ENCODE assay signal across 33 cellular contexts in the genomic region with DNA sequence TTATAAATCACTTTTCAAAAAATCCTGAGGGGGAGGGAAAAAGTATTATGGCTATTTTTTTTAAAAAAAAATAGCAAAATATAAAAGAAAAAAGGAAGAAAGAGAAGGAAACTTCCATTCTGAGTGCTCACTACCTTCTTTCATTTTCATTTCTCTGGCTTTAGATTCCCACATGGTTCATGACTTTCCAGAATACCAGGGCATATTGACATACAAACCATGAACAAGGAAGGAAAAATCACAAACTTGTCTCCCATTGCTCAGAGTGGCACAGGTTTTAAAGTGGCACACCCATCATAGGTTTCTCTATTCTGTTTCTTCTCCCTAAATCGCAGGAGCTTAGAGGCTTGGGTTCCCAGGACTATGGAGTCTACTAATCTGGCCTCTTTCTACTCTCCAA.
"Had no signal": no experiment of that assay in that cellular context is flagged by ENCODE, and none has a peak within 500 bp of the region (broad histone marks: within the 10 kb centered on the region; RNA-seq: fewer than 3 reads in every experiment).

No MANE protein-coding gene starts in this region.

- H3K4me3 Mint-ChIP-seq: naive B cell; naive thymus-derived CD8-positive, alpha-beta T cell; natural killer cell treated with Interleukin-12 subunit alpha and Interleukin-12 subunit beta and Interleukin-15 and Interleukin-18, amount 100 ng/mL, for 72 hours; nephron progenitor cell; neural crest cell; stimulated activated memory B cell treated with anti-CD40 and anti-IgM and Interleukin-4, amounts not matched to agents 10 μg/mL and 1 μg/mL and 100 μg/mL, for 72 hours; stimulated activated naive CD8-positive, alpha-beta T cell treated with anti-CD3 and anti-CD28 coated beads, Interleukin-15, amount 100 ng/mL, for 72 hours had no signal

- H3K36me3 Mint-ChIP-seq: naive B cell; naive thymus-derived CD8-positive, alpha-beta T cell; natural killer cell treated with Interleukin-12 subunit alpha and Interleukin-12 subunit beta and Interleukin-15 and Interleukin-18, amount 100 ng/mL, for 72 hours; stimulated activated memory B cell treated with anti-CD40 and anti-IgM and Interleukin-4, amounts not matched to agents 10 μg/mL and 1 μg/mL and 100 μg/mL, for 72 hours had no signal

- H3K4me3 ChIP-seq: pancreas, psoas muscle, right lobe of liver, spleen, suprapubic skin, testis, thyroid gland, tibial nerve had no signal

- H3K27me3 Mint-ChIP-seq: naive B cell; natural killer cell treated with Interleukin-12 subunit alpha and Interleukin-12 subunit beta and Interleukin-15 and Interleukin-18, amount 100 ng/mL, for 72 hours; stimulated activated memory B cell treated with anti-CD40 and anti-IgM and Interleukin-4, amounts not matched to agents 10 μg/mL and 1 μg/mL and 100 μg/mL, for 72 hours; stimulated activated naive CD8-positive, alpha-beta T cell treated with anti-CD3 and anti-CD28 coated beads, Interleukin-15, amount 100 ng/mL, for 72 hours had no signal

- H3K27ac ChIP-seq: neutrophil, pancreas, psoas muscle, right lobe of liver, sigmoid colon, suprapubic skin, testis, thyroid gland, tibial nerve, upper lobe of left lung had no signal

- DNase-seq: naive B cell; naive thymus-derived CD8-positive, alpha-beta T cell; nephron progenitor cell; nucleus accumbens; pancreas; posterior cingulate gyrus; psoas muscle; right cardiac atrium; right lobe of liver; sigmoid colon; small intestine; spleen; stimulated activated CD4-positive, alpha-beta T cell treated with anti-CD3 and anti-CD28 coated beads, Interleukin-12 subunit alpha, Interleukin-12 subunit beta, amount 100 ng/mL, for 4 hours; stimulated activated CD4-positive, alpha-beta T cell treated with anti-CD3 and anti-CD28 coated beads, Interleukin-1b, Interleukin-23, amount 100 ng/mL, for 48 hours; stimulated activated CD4-positive, alpha-beta T cell treated with anti-CD3 and anti-CD28 coated beads, Interleukin-4, amount 100 ng/mL, for 1 hour; stimulated activated CD4-positive, alpha-beta T cell treated with anti-CD3 and anti-CD28 coated beads, Interleukin-4, amount 100 ng/mL, for 4 hours; stimulated activated CD8-positive, alpha-beta memory T cell treated with anti-CD3 and anti-CD28 coated beads, Interleukin-4, amount 100 ng/mL, for 48 hours; stimulated activated naive CD4-positive, alpha-beta T cell; stimulated activated naive CD8-positive, alpha-beta T cell treated with anti-CD3 and anti-CD28 coated beads, Interleukin-15, amount 100 ng/mL, for 72 hours; stimulated activated naive CD8-positive, alpha-beta T cell treated with anti-CD3 and anti-CD28 coated beads, Interleukin-15, Interleukin-2, amounts not matched to agents 100 U/mL and 50 U/mL, for 24 hours; substantia nigra; testis; thyroid gland; trophoblast cell; upper lobe of left lung had no signal

- H3K4me1 ChIP-seq: pancreas, psoas muscle, right lobe of liver, spleen, suprapubic skin, tibial nerve, upper lobe of left lung had no signal

- H3K27me3 ChIP-seq: neutrophil, pancreas, right lobe of liver, sigmoid colon, spleen, suprapubic skin, testis, thyroid gland, tibial nerve, upper lobe of left lung had no signal

- H3K36me3 ChIP-seq: neutrophil, pancreas, right lobe of liver, sigmoid colon, spleen, suprapubic skin, thyroid gland, tibial nerve, upper lobe of left lung had no signal

- H3K4me1 Mint-ChIP-seq: naive B cell; naive thymus-derived CD8-positive, alpha-beta T cell; nephron progenitor cell; neural crest cell; stimulated activated memory B cell treated with anti-CD40 and anti-IgM and Interleukin-4, amounts not matched to agents 10 μg/mL and 1 μg/mL and 100 μg/mL, for 72 hours; stimulated activated naive CD8-positive, alpha-beta T cell treated with anti-CD3 and anti-CD28 coated beads, Interleukin-15, amount 100 ng/mL, for 72 hours had no signal

- ATAC-seq: naive thymus-derived CD8-positive, alpha-beta T cell; natural killer cell treated with Interleukin-12 subunit alpha and Interleukin-12 subunit beta and Interleukin-15 and Interleukin-18, amount 100 ng/mL, for 72 hours; pancreas; psoas muscle; right cardiac atrium; stimulated activated memory B cell treated with anti-CD40 and anti-IgM and Interleukin-4, amounts not matched to agents 10 μg/mL and 1 μg/mL and 100 μg/mL, for 72 hours; stimulated activated naive CD8-positive, alpha-beta T cell treated with anti-CD3 and anti-CD28 coated beads, Interleukin-15, amount 100 ng/mL, for 72 hours; stimulated activated naive CD8-positive, alpha-beta T cell treated with anti-CD3 and anti-CD28 coated beads, Interleukin-15, Interleukin-2, amounts not matched to agents 100 U/mL and 50 U/mL, for 24 hours had no signal

- FAIRE-seq: pancreas, small intestine, urothelium cell line had no signal

- H3K9me3 ChIP-seq: neutrophil, pancreas, psoas muscle, right lobe of liver, sigmoid colon, spleen, suprapubic skin, testis, thyroid gland, tibial nerve, upper lobe of left lung had no signal

- H3K27ac Mint-ChIP-seq: naive B cell; naive thymus-derived CD8-positive, alpha-beta T cell; natural killer cell treated with Interleukin-12 subunit alpha and Interleukin-12 subunit beta and Interleukin-15 and Interleukin-18, amount 100 ng/mL, for 72 hours; nephron progenitor cell; progenitor cell of endocrine pancreas; stimulated activated memory B cell treated with anti-CD40 and anti-IgM and Interleukin-4, amounts not matched to agents 10 μg/mL and 1 μg/mL and 100 μg/mL, for 72 hours; stimulated activated naive CD8-positive, alpha-beta T cell treated with anti-CD3 and anti-CD28 coated beads, Interleukin-15, amount 100 ng/mL, for 72 hours had no signal

- H3K9me3 Mint-ChIP-seq: nephron progenitor cell; neural crest cell; stimulated activated memory B cell treated with anti-CD40 and anti-IgM and Interleukin-4, amounts not matched to agents 10 μg/mL and 1 μg/mL and 100 μg/mL, for 72 hours; stimulated activated naive CD8-positive, alpha-beta T cell treated with anti-CD3 and anti-CD28 coated beads, Interleukin-15, amount 100 ng/mL, for 72 hours had no signal
